Comparison of ENCODE assay signal across 1 cellular context in genomic region chr9:84754461-84754860, GRCh38.
TF ChIP-seq lines count a peak whose summit lies in the region.

No MANE protein-coding gene starts in this region.

TF ChIP-seq in GM12878, 131 proteins besides CTCF, POLR2A, EP300 and RAD21 (continued from another document):
- no peak for TF ChIP-seq E4F1 (IDR thresholded peaks at IDR 0.05; ENCODE audit: borderline replicate concordance, partially characterized antibody)
- TF ChIP-seq GATAD2B (conservative IDR thresholded peaks at IDR 0.05; ENCODE audit: low read depth): no peak
- no peak for TF ChIP-seq CEBPZ (IDR thresholded peaks at IDR 0.05; ENCODE audit: low read depth, low read length)
- TF ChIP-seq E2F4 (IDR thresholded peaks at IDR 0.05; ENCODE audit: low read depth, low read length): no peak
- no peak for TF ChIP-seq NBN (IDR thresholded peaks at IDR 0.05)
- TF ChIP-seq ATF2 (IDR thresholded peaks at IDR 0.05; ENCODE audit: low read length): 0 out of 2 replicates have a peak, but pooled peaks have one; percentile 25
- no peak for TF ChIP-seq ZNF384 (IDR thresholded peaks at IDR 0.05; ENCODE audit: borderline replicate concordance, low read depth, low read length)
- no peak for TF ChIP-seq CBFB (IDR thresholded peaks at IDR 0.05; ENCODE audit: low read depth)
- TF ChIP-seq ZNF207 (IDR thresholded peaks at IDR 0.05; ENCODE audit: borderline replicate concordance): no peak
- TF ChIP-seq NFYA (IDR thresholded peaks at IDR 0.05; ENCODE audit: borderline replicate concordance, low read depth, low read length): no peak
- TF ChIP-seq CHD1 (IDR thresholded peaks at IDR 0.05; ENCODE audit: low read depth, low read length): no peak
- TF ChIP-seq SIX5 (IDR thresholded peaks at IDR 0.05; ENCODE audit: low read depth, low read length, severe bottlenecking): no peak
- no peak for TF ChIP-seq MLLT1 (IDR thresholded peaks at IDR 0.05)
- TF ChIP-seq ZBTB33 (IDR thresholded peaks at IDR 0.05): no peak
- TF ChIP-seq IRF4 (IDR thresholded peaks at IDR 0.05; ENCODE audit: low read depth, low read length): no peak
- 0 out of 2 replicates have a peak, but pooled peaks have one; percentile 56 for TF ChIP-seq ZNF24 (IDR thresholded peaks at IDR 0.05)
- no peak for TF ChIP-seq NFIC (IDR thresholded peaks at IDR 0.05; ENCODE audit: low read depth, low read length)
- TF ChIP-seq SPI1 (IDR thresholded peaks at IDR 0.05; ENCODE audit: borderline replicate concordance, insufficient read depth, low read depth, low read length): no peak
TF ChIP-seq in GM12878: peak in this region for 9.
